In genomic region chr12:114703060-114703493, GRCh38 we compare ENCODE assay signal across 22 cellular contexts. TPM values are rescaled to one million over a fixed set of nuclear protein-coding genes. Genes with fewer than 3 reads are reported as not detected.
A peak's percentile ranks its signal among the peaks of the same experiment; 100 is the strongest.
DNase-seq lines count a peak whose midpoint lies in the region; ATAC-seq, FAIRE-seq and TF ChIP-seq lines count a peak whose summit lies in the region.
"Had no signal": no experiment of that assay in that cellular context is flagged by ENCODE, and none has a peak within 500 bp of the region (broad histone marks: within the 10 kb centered on the region; RNA-seq: fewer than 3 reads in every experiment).

No MANE protein-coding gene starts in this region.

- H3K9me3 ChIP-seq in HepG2 (ENCODE audit: low read length), result no peaks in the 10 kb centered on the region
- no peaks in the 10 kb centered on the region for H3K9me3 ChIP-seq in right lobe of liver
- H3K9me3 ChIP-seq: adrenal gland, colonic mucosa, Peyer's patch, SJSA1, stomach, upper lobe of right lung had no signal

- in situ Hi-C loops in HepG2 (cut with HindIII; ENCODE audit: extremely low pct_ligation_motif_present, low pct_unique_long_range_greater_than_20kb), result no loop called here

- H3K4me2 ChIP-seq in HepG2 (ENCODE audit: low read depth, low read length), result peak overlapping the region; percentile 51

- ATAC-seq in HepG2, result peak; percentile 84
- no peak for ATAC-seq in right lobe of liver
- peak; percentile 25 for ATAC-seq in left colon
- ATAC-seq in sciatic nerve, result no peak
- ATAC-seq: T-helper 17 cell had no signal

- DNase-seq in HepG2 (ENCODE audit: low spot score), result peak; percentile 46
- no peak for DNase-seq in right lobe of liver
- DNase-seq in NCI-H748 (lab: John Stamatoyannopoulos, UW; ENCODE audit: unreplicated experiment), result peak; percentile 59
- DNase-seq in left colon, result no peak
- DNase-seq in NCI-H526 treated with DMSO at 0.1 percent for 48 hours (lab: John Stamatoyannopoulos, UW), result no peak
- no peak for DNase-seq in hypothalamus (lab: John Stamatoyannopoulos, UW)
- DNase-seq in GM19238 (ENCODE audit: insufficient read length, low spot score), result no peak
- DNase-seq in sciatic nerve (ENCODE audit: low spot score), result no peak
- DNase-seq: activated gamma-delta T cell treated with Interleukin-2 at 50 U/mL for 16 hours, adrenal gland, colonic mucosa, glutamatergic neuron, GM23248, Peyer's patch, stomach, T-helper 17 cell, upper lobe of right lung had no signal

- TF ChIP-seq RAD21 in HepG2 (CRISPR knock-in tag; IDR thresholded peaks at IDR 0.05), result no peak

- 25% methylated on average over 6 of the region's 6 CpGs for whole genome bisulfite sequencing in HepG2 (ENCODE audit: low lambda C conversion rate)
- 40% methylated on average over 5 of the region's 6 CpGs for WGBS in right lobe of liver (ENCODE audit: insufficient coverage, low coverage, low lambda C conversion rate, missing lambda C conversion rate)

- H3K9ac ChIP-seq in HepG2 (ENCODE audit: insufficient read depth, low read depth, low read length), result no peak overlapping the region
- H3K9ac ChIP-seq: BLaER1 treated with 17β-estradiol and CSF1 and Interleukin-3, amounts not matched to agents 10 nM and 100 nM; GM23248 had no signal

- H4K20me1 ChIP-seq in HepG2 (ENCODE audit: insufficient read depth, low read length), result no peaks in the 10 kb centered on the region

- no peak overlapping the region for H2AFZ ChIP-seq in HepG2 (ENCODE audit: low read length)
- H2AFZ ChIP-seq: GM23248 had no signal

- FAIRE-seq in HepG2 (lab: Jason Lieb, UNC), result no peak
- FAIRE-seq: A204.1, D721Med had no signal

- no peak for TF ChIP-seq POLR2A in HepG2 (IDR thresholded peaks at IDR 0.05; ENCODE audit: insufficient read depth in 1 of 2, low read depth in 2 of 2, low read length in 2 of 2)
- no peak for TF ChIP-seq POLR2A in right lobe of liver (IDR thresholded peaks at IDR 0.05)

- H3K27me3 ChIP-seq in HepG2 (ENCODE audit: control insufficient read depth in 1 of 2, insufficient read depth in 2 of 2, low read length in 2 of 2), result no peaks in the 10 kb centered on the region
- no peaks in the 10 kb centered on the region for H3K27me3 ChIP-seq in right lobe of liver
- H3K27me3 ChIP-seq: SJSA1 had no signal

- no peaks in the 10 kb centered on the region for H3K36me3 ChIP-seq in HepG2 (replicated peaks in 1 of 2; ENCODE audit: control insufficient read depth in 1 of 2, insufficient read depth in 2 of 2, low read length in 2 of 2)
- H3K36me3 ChIP-seq in right lobe of liver, result no peaks in the 10 kb centered on the region
- H3K36me3 ChIP-seq: adrenal gland; BLaER1 treated with 17β-estradiol and CSF1 and Interleukin-3, amounts not matched to agents 10 nM and 100 nM; colonic mucosa; Peyer's patch; SJSA1; stomach; upper lobe of right lung had no signal

- peak overlapping the region in 1 of 3 experiments; percentile 4; a peak in 1 of 6 replicates for H3K4me3 ChIP-seq in HepG2 (replicated peaks in 1 of 3; ENCODE audit: insufficient read depth in 1 of 3, low read depth in 2 of 3, low read length in 3 of 3)
- H3K4me3 ChIP-seq in right lobe of liver, result no peak overlapping the region
- H3K4me3 ChIP-seq: BLaER1 treated with 17β-estradiol and CSF1 and Interleukin-3, amounts not matched to agents 10 nM and 100 nM; colonic mucosa; GM23248; Peyer's patch; SJSA1; stomach; upper lobe of right lung had no signal

- POLR2A ChIA-PET in HepG2 (lab: Yijun Ruan, JAX), result interaction anchor here (0.7 to 2.0 kb wide), 5 partner anchors 19 to 171 kb away, joined by 3 to 25 read pairs (median 4); partner anchors contain the start of gene TBX3

- no peaks in the 10 kb centered on the region for H3K79me2 ChIP-seq in HepG2 (ENCODE audit: insufficient read depth, low read length)

- intact Hi-C loops in HepG2 (cut with micrococcal nuclease; ENCODE audit: unreplicated experiment), result no loop called here
- intact Hi-C loops in right lobe of liver (cut with DNase I), result no loop called here
- intact Hi-C loops in left colon (cut with DNase I, micrococcal nuclease), result no loop called here
- intact Hi-C loops in sciatic nerve (cut with DNase I), result no loop called here

- H3K27ac ChIP-seq in HepG2 (ENCODE audit: extremely low read length, insufficient read depth, low read length) (no peak overlapping the region), right lobe of liver (no peak overlapping the region)
- H3K27ac ChIP-seq: BLaER1 treated with 17β-estradiol and CSF1 and Interleukin-3, amounts not matched to agents 10 nM and 100 nM; colonic mucosa; GM23248; Peyer's patch; SJSA1; stomach; upper lobe of right lung had no signal

- TF ChIP-seq EP300 in HepG2 (IDR thresholded peaks at IDR 0.05; ENCODE audit: low read depth in 2 of 2, low read length in 2 of 2) (no peak), HepG2 (CRISPR knock-in tag; IDR thresholded peaks at IDR 0.05; ENCODE audit: borderline replicate concordance) (no peak)

- CTCF ChIA-PET in HepG2 (lab: Yijun Ruan, JAX; ENCODE audit: low intra/inter-chr PET ratio, low total read pairs), result no interaction called here

- H3K4me1 ChIP-seq in HepG2 (ENCODE audit: insufficient read depth, low read length) (peaks cover 31% of the 10 kb centered on the region), right lobe of liver (no peaks in the 10 kb centered on the region)
- H3K4me1 ChIP-seq: colonic mucosa, upper lobe of right lung had no signal

- TF ChIP-seq CTCF in HepG2 (CRISPR knock-in tag; IDR thresholded peaks at IDR 0.05) (no peak), right lobe of liver (IDR thresholded peaks at IDR 0.05) (no peak)

- BruUV-seq in HepG2 (replicated peaks; lab: Mats Ljungman, UMichigan), result no TSS peak

TF ChIP-seq in HepG2, 621 proteins besides CTCF, POLR2A, EP300 and RAD21:
- TF ChIP-seq CBX5 (CRISPR knock-in tag; IDR thresholded peaks at IDR 0.05; ENCODE audit: borderline replicate concordance), result no peak
- 0 out of 2 replicates have a peak, but pooled peaks have one; percentile 27 for TF ChIP-seq PATZ1 (CRISPR knock-in tag; IDR thresholded peaks at IDR 0.05)

RNA-seq across cellular contexts. Expression of gene TBX3, which starts 19.1 kb away (rescaled TPM):
- total RNA-seq in HepG2 (2016; rRNA removed; fragmentation: Illumina TruSeq; extraction: Trizol) (17.2 and 27.1 TPM in 2 replicates), right lobe of liver (10 to 100 TPM; 15.6 to 44.0 (median 27.8) TPM), left colon (10 to 100 TPM in 1 of 2 donors, 1 to 10 TPM in 1; 5.6 to 10.6 TPM), sciatic nerve (26.3 TPM)
- 3.5 and 4.1 TPM in 2 replicates for total RNA-seq in HepG2 (2016; cell fraction: cytosol; rRNA removed; fragmentation: Illumina TruSeq; extraction: Trizol; ENCODE audit: low read depth)
- 13.7 and 27.3 TPM in 2 replicates for total RNA-seq in HepG2 (2016; cell fraction: insoluble cytoplasmic fraction; rRNA removed; fragmentation: Illumina TruSeq; extraction: Trizol)
- total RNA-seq in HepG2 (2016; cell fraction: membrane; rRNA removed; fragmentation: Illumina TruSeq; extraction: Trizol), result 9.0 and 9.4 TPM in 2 replicates
- total RNA-seq in HepG2 (2016; cell fraction: nucleus; rRNA removed; fragmentation: Illumina TruSeq; extraction: Trizol), result 39.2 and 46.8 TPM in 2 replicates
- polyA plus RNA-seq in HepG2 (2011; rRNA removed), result 38.1 and 42.4 TPM in 2 replicates
- polyA plus RNA-seq in HepG2 (2011; cell fraction: cytosol; rRNA removed), result 12.5 and 15.0 TPM in 2 replicates
- polyA plus RNA-seq in HepG2 (2011; cell fraction: nucleus; rRNA removed), result 179 and 200 TPM in 2 replicates
- polyA plus RNA-seq in HepG2 (2012), result 34.8 and 37.9 TPM in 2 replicates
- polyA plus RNA-seq in HepG2 (2016; cell fraction: cytosol; fragmentation: Illumina TruSeq; extraction: Trizol; ENCODE audit: low read depth), result 1.0 and 1.1 TPM in 2 replicates
- 16.8 and 21.4 TPM in 2 replicates for polyA plus RNA-seq in HepG2 (2016; cell fraction: insoluble cytoplasmic fraction; fragmentation: Illumina TruSeq; extraction: Trizol; ENCODE audit: low read depth)
- 3.9 and 4.1 TPM in 2 replicates for polyA plus RNA-seq in HepG2 (2016; cell fraction: membrane; fragmentation: Illumina TruSeq; extraction: Trizol; ENCODE audit: low read depth)
- 123 and 124 TPM in 2 replicates for polyA plus RNA-seq in HepG2 (2016; cell fraction: nucleus; fragmentation: Illumina TruSeq; extraction: Trizol; ENCODE audit: insufficient read depth, low read depth)
- 41.2 and 72.3 TPM in 2 replicates for polyA minus RNA-seq in HepG2 (2011; rRNA and poly(A)+ RNA removed; ENCODE audit: low replicate concordance)
- polyA minus RNA-seq in HepG2 (2011; cell fraction: cytosol; rRNA and poly(A)+ RNA removed), result 22.2 and 24.4 TPM in 2 replicates
- 128 and 133 TPM in 2 replicates for polyA minus RNA-seq in HepG2 (2011; cell fraction: nucleus; rRNA and poly(A)+ RNA removed)
- total RNA-seq: G401 had no signal

Comparison
In these comparisons a context has a peak if more than half of its experiments do, and no peak if none do; other contexts are left out.
1. ATAC-seq: peak in HepG2 (single experiment) and left colon (single experiment); none in right lobe of liver (0 of 4) and sciatic nerve (single experiment).
2. DNase-seq: peak in HepG2 (single experiment) and NCI-H748 (single experiment); none in right lobe of liver (0 of 3), left colon (0 of 2), NCI-H526 treated with DMSO at 0.1 percent for 48 hours (single experiment), hypothalamus (0 of 51), GM19238 (single experiment) and sciatic nerve (single experiment).